ENCODE assay signal across 12 cellular contexts in genomic region chr6:11710221-11710836, GRCh38.
DNase-seq lines count a peak whose midpoint lies in the region; ATAC-seq and TF ChIP-seq lines count a peak whose summit lies in the region.
"Had no signal": no experiment of that assay in that cellular context is flagged by ENCODE, and none has a peak within 500 bp of the region (broad histone marks: within the 10 kb centered on the region; RNA-seq: fewer than 3 reads in every experiment).

No MANE protein-coding gene starts in this region.

- peaks cover 65 to 79% (median 70%) of the 10 kb centered on the region in 3 donors for H3K4me1 Mint-ChIP-seq in T-cell
- peaks cover 0 to 5% of the 10 kb centered on the region in 2 donors for H3K4me1 Mint-ChIP-seq in natural killer cell treated with Interleukin-12 subunit alpha and Interleukin-12 subunit beta and Interleukin-15 and Interleukin-18, amount 100 ng/mL, for 72 hours (ENCODE audit: low read depth in 2 of 2)

- peak overlapping the region in 2 of 3 donors; percentile 2 to 78 for H3K4me3 Mint-ChIP-seq in T-cell
- H3K4me3 Mint-ChIP-seq in natural killer cell treated with Interleukin-12 subunit alpha and Interleukin-12 subunit beta and Interleukin-15 and Interleukin-18, amount 100 ng/mL, for 72 hours, result no peak overlapping the region

- no peaks in the 10 kb centered on the region for H3K36me3 ChIP-seq in brain microvascular endothelial cell (replicated peaks)

- H3K27ac ChIP-seq in layer of hippocampus (ENCODE audit: low read depth, low read length), result peak overlapping the region; percentile 20
- no peak overlapping the region for H3K27ac ChIP-seq in brain microvascular endothelial cell

- POLR2A ChIA-PET in T-cell (lab: Charles Lee), result interaction anchor here in 1 of 2 donors (0.7 to 0.8 kb wide), 2 partner anchors 353 to 373 kb away, joined by 3 to 4 read pairs; no protein-coding TSS in a partner anchor

- H3K27me3 Mint-ChIP-seq in T-cell, result no peaks in the 10 kb centered on the region
- peaks cover 0 to 2% of the 10 kb centered on the region in 2 donors for H3K27me3 Mint-ChIP-seq in natural killer cell treated with Interleukin-12 subunit alpha and Interleukin-12 subunit beta and Interleukin-15 and Interleukin-18, amount 100 ng/mL, for 72 hours
- H3K27me3 Mint-ChIP-seq: progenitor cell of endocrine pancreas had no signal

- DNase-seq in T-cell (peak in 31 of 34 experiments; percentile 23 to 76 (median 54)), COLO668 (lab: John Stamatoyannopoulos, UW; ENCODE audit: unreplicated experiment) (no peak), brain microvascular endothelial cell (no peak), RKO (ENCODE audit: low spot score) (no peak)
- peak; percentile 59 for DNase-seq in activated naive CD4-positive, alpha-beta T cell treated with Interleukin-2 at 50 U/mL for 16 hours
- DNase-seq in stimulated activated CD8-positive, alpha-beta memory T cell treated with anti-CD3 and anti-CD28 coated beads, Interleukin-15, amount 100 ng/mL, for 48 hours (ENCODE audit: low read depth in 2 of 2), result peak; percentile 42 to 46
- DNase-seq in natural killer cell treated with Interleukin-12 subunit alpha and Interleukin-12 subunit beta and Interleukin-15 and Interleukin-18, amount 100 ng/mL, for 72 hours (ENCODE audit: low spot score), result no peak
- DNase-seq: DND-41, hippocampal formation, Right ventricle myocardium superior had no signal

- in situ Hi-C loops in brain microvascular endothelial cell (cut with HindIII; ENCODE audit: low pct_ligation_motif_present, low sequenced_read_pairs), result no loop called here

- ATAC-seq in T-cell (replicated peaks in 1 of 4), result peak; percentile 55 to 74 (median 63)
- no peak for ATAC-seq in natural killer cell treated with Interleukin-12 subunit alpha and Interleukin-12 subunit beta and Interleukin-15 and Interleukin-18, amount 100 ng/mL, for 72 hours

- peak overlapping the region; percentile 95 to 99 for H3K27ac Mint-ChIP-seq in T-cell
- peak overlapping the region in 1 of 2 donors; percentile 67 for H3K27ac Mint-ChIP-seq in natural killer cell treated with Interleukin-12 subunit alpha and Interleukin-12 subunit beta and Interleukin-15 and Interleukin-18, amount 100 ng/mL, for 72 hours
- H3K27ac Mint-ChIP-seq: progenitor cell of endocrine pancreas had no signal

- no peaks in the 10 kb centered on the region for H3K27me3 ChIP-seq in layer of hippocampus (ENCODE audit: control insufficient read depth, insufficient read depth, low read length)
- H3K27me3 ChIP-seq in brain microvascular endothelial cell (replicated peaks), result no peaks in the 10 kb centered on the region

- H3K9me3 Mint-ChIP-seq in T-cell, result no peaks in the 10 kb centered on the region
- no peaks in the 10 kb centered on the region for H3K9me3 Mint-ChIP-seq in natural killer cell treated with Interleukin-12 subunit alpha and Interleukin-12 subunit beta and Interleukin-15 and Interleukin-18, amount 100 ng/mL, for 72 hours

- no peak overlapping the region for H3K4me3 ChIP-seq in brain microvascular endothelial cell (ENCODE audit: low read depth, low read length)

- H3K36me3 Mint-ChIP-seq in T-cell, result peaks cover 16% of the 10 kb centered on the region
- no peaks in the 10 kb centered on the region for H3K36me3 Mint-ChIP-seq in natural killer cell treated with Interleukin-12 subunit alpha and Interleukin-12 subunit beta and Interleukin-15 and Interleukin-18, amount 100 ng/mL, for 72 hours

- CTCF ChIA-PET in T-cell (lab: Charles Lee), result no interaction called here

- no peak for TF ChIP-seq CTCF in brain microvascular endothelial cell (IDR thresholded peaks at IDR 0.05; ENCODE audit: low read depth, low read length, missing control alignments)

Comparison
In these comparisons a context has a peak if more than half of its experiments do, and no peak if none do; other contexts are left out.
1. ATAC-seq: peak in T-cell (4 of 4); none in natural killer cell treated with Interleukin-12 subunit alpha and Interleukin-12 subunit beta and Interleukin-15 and Interleukin-18, amount 100 ng/mL, for 72 hours (0 of 2).
2. DNase-seq: peak in T-cell (31 of 34), activated naive CD4-positive, alpha-beta T cell treated with Interleukin-2 at 50 U/mL for 16 hours (single experiment) and stimulated activated CD8-positive, alpha-beta memory T cell treated with anti-CD3 and anti-CD28 coated beads, Interleukin-15, amount 100 ng/mL, for 48 hours (2 of 2); none in natural killer cell treated with Interleukin-12 subunit alpha and Interleukin-12 subunit beta and Interleukin-15 and Interleukin-18, amount 100 ng/mL, for 72 hours (single experiment), COLO668 (single experiment), brain microvascular endothelial cell (single experiment) and RKO (single experiment).